Comparison of ENCODE assay signal across 9 cellular contexts in the genomic region with DNA sequence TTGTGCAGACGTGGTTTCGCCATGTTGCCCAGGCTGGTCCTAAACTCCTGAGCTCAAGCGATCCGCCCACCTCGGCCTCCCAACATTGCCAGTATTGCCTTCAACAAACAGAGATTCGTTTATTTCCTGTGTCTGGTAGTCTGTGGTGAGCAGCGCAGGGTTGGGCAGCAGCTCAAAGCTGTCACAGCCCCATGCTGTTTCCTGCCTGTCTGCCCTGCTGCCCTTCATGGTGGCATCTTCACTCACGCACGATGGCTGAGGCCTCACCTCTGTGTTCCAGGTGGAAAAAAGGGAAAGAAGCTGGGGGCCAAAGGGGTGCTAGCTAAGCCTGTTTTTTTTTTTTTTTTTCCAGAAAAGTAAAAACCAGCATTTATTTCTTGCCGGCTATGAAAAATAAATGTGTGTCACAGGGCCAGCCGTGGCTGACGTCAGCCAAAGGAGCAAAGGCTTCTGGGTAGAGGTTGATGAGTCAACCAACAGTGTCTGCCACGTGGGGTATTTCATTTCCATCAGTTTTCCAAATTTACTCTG.
DNase-seq lines count a peak whose midpoint lies in the region; ATAC-seq and TF ChIP-seq lines count a peak whose summit lies in the region.
"Had no signal": no experiment of that assay in that cellular context is flagged by ENCODE, and none has a peak within 500 bp of the region (broad histone marks: within the 10 kb centered on the region; RNA-seq: fewer than 3 reads in every experiment).

No MANE protein-coding gene starts in this region.

- H3K27me3 ChIP-seq in layer of hippocampus (ENCODE audit: control insufficient read depth, insufficient read depth, low read length) = no peaks in the 10 kb centered on the region
- H3K27me3 ChIP-seq: ovary had no signal

- in situ Hi-C loops in GM13976 (cut with MboI; ENCODE audit: low sequenced_read_pairs, unreplicated experiment) = no loop called here

- H3K27ac ChIP-seq in layer of hippocampus (ENCODE audit: low read depth, low read length) = peak overlapping the region; percentile 74
- H3K27ac ChIP-seq: ovary had no signal

- ATAC-seq in HG02571 (IDR thresholded peaks at IDR 0.05; ENCODE audit: unreplicated experiment) = no peak

- TF ChIP-seq CTCF in GM13976 (IDR thresholded peaks at IDR 0.05; ENCODE audit: borderline replicate concordance, control extremely low read depth, extremely low read depth, insufficient read depth, missing control alignments) = no peak

- DNase-seq in GM13976 (ENCODE audit: low spot score) (peak; percentile 57), T-helper 9 cell (peak; percentile 75), amniotic epithelial cell (ENCODE audit: low read depth) (peak; percentile 71), HUDEP-2 (lab: John Stamatoyannopoulos, UW; ENCODE audit: unreplicated experiment in 76 of 76) (no peak), GDM1 (lab: John Stamatoyannopoulos, UW) (no peak)
- DNase-seq in stimulated activated CD8-positive, alpha-beta memory T cell treated with anti-CD3 and anti-CD28 coated beads, Interleukin-15, amount 100 ng/mL, for 4 hours (ENCODE audit: low read depth in 2 of 2) = peak; percentile 64 to 68

Comparison
In these comparisons a context has a peak if more than half of its experiments do, and no peak if none do; other contexts are left out.
1. DNase-seq: peak in GM13976 (single experiment), T-helper 9 cell (single experiment), amniotic epithelial cell (single experiment) and stimulated activated CD8-positive, alpha-beta memory T cell treated with anti-CD3 and anti-CD28 coated beads, Interleukin-15, amount 100 ng/mL, for 4 hours (2 of 2); none in HUDEP-2 (0 of 76) and GDM1 (single experiment).